In the genomic region with DNA sequence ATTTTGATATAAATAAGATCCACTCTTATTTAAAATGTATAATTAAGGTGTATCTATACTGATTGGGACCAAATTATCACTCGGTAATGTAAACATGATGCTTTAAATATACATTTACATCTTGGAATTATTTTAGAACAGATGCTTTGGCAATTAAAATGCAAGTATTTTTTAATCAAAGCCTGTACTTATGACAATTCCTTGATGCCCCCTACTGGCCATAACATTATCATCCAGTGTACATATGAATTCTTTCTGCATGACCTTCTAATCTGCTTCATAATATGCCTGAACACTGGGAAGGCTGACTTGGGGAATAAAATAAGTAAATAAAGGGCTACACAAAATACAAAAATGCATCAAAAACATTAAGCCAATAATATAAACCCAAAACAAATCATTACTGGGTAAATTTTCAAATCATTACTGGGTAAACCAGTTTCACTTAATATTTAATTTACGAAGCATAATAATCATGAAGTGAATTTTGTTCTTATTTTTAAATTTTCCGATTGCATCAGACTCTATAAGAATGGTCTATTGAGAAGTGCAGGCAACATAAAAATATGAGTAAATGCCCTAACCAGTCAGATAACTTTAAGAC, we compare ENCODE assay signal across 8 cellular contexts.
DNase-seq lines count a peak whose midpoint lies in the region; ATAC-seq and TF ChIP-seq lines count a peak whose summit lies in the region.

No MANE protein-coding gene starts in this region.

- H3K4me2 ChIP-seq in Karpas-422 (ENCODE audit: low read depth, low read length, poor library complexity, severe bottlenecking) (no peak overlapping the region), SU-DHL-6 (ENCODE audit: low read depth, low read length, poor library complexity, severe bottlenecking) (no peak overlapping the region)

- no peak overlapping the region for H2AFZ ChIP-seq in Karpas-422 (ENCODE audit: low read length)
- H2AFZ ChIP-seq in SU-DHL-6 (ENCODE audit: low read depth, low read length, severe bottlenecking), result no peak overlapping the region

- in situ Hi-C loops in transverse colon (cut with MboI; ENCODE audit: low pct_ligation_motif_present in 1 of 4, low pct_unique_long_range_greater_than_20kb in 1 of 4, low sequenced_read_pairs in 3 of 4), result no loop called here

- TF ChIP-seq CTCF in SU-DHL-6 (IDR thresholded peaks at IDR 0.05; ENCODE audit: insufficient read depth, low read length, poor library complexity, severe bottlenecking) (peak; percentile 74), transverse colon (IDR thresholded peaks at IDR 0.05) (peak in 4 of 5 experiments; percentile 19 to 45 (median 36))

- intact Hi-C loops in transverse colon (cut with DNase I; ENCODE audit: low total_unique reads), result no loop called here

- H3K27me3 Mint-ChIP-seq in natural killer cell treated with Interleukin-12 subunit alpha and Interleukin-12 subunit beta and Interleukin-15 and Interleukin-18, amount 100 ng/mL, for 72 hours, result peaks cover 0 to 22% of the 10 kb centered on the region in 2 donors

- H3K4me1 ChIP-seq in Karpas-422 (ENCODE audit: low read length), result no peaks in the 10 kb centered on the region
- H3K4me1 ChIP-seq in transverse colon, result no peaks in the 10 kb centered on the region
- no peaks in the 10 kb centered on the region for H3K4me1 ChIP-seq in effector memory CD4-positive, alpha-beta T cell (ENCODE audit: control insufficient read depth, insufficient read depth, low read length, poor library complexity, severe bottlenecking)

- H3K9me3 ChIP-seq in Karpas-422 (ENCODE audit: low read length), result no peaks in the 10 kb centered on the region
- no peaks in the 10 kb centered on the region for H3K9me3 ChIP-seq in SU-DHL-6 (ENCODE audit: insufficient read depth, low read length)
- H3K9me3 ChIP-seq in transverse colon, result no peaks in the 10 kb centered on the region
- no peaks in the 10 kb centered on the region for H3K9me3 ChIP-seq in effector memory CD4-positive, alpha-beta T cell (ENCODE audit: control insufficient read depth, low read length)

- no peaks in the 10 kb centered on the region for H3F3A ChIP-seq in SU-DHL-6 (ENCODE audit: insufficient read depth)

- H3K27ac ChIP-seq in Karpas-422 (ENCODE audit: low read length), result no peak overlapping the region
- H3K27ac ChIP-seq in SU-DHL-6 (ENCODE audit: low read depth, low read length), result no peak overlapping the region
- H3K27ac ChIP-seq in transverse colon, result no peak overlapping the region
- H3K27ac ChIP-seq in effector memory CD4-positive, alpha-beta T cell (ENCODE audit: insufficient read depth, low read length, poor library complexity, severe bottlenecking), result no peak overlapping the region

- H3K4me1 Mint-ChIP-seq in natural killer cell treated with Interleukin-12 subunit alpha and Interleukin-12 subunit beta and Interleukin-15 and Interleukin-18, amount 100 ng/mL, for 72 hours (ENCODE audit: low read depth in 2 of 2), result no peaks in the 10 kb centered on the region

- H3K79me2 ChIP-seq in Karpas-422 (ENCODE audit: low read length), result no peaks in the 10 kb centered on the region
- no peaks in the 10 kb centered on the region for H3K79me2 ChIP-seq in SU-DHL-6 (ENCODE audit: insufficient read depth, low read length)

- no peaks in the 10 kb centered on the region for H3K36me3 Mint-ChIP-seq in natural killer cell treated with Interleukin-12 subunit alpha and Interleukin-12 subunit beta and Interleukin-15 and Interleukin-18, amount 100 ng/mL, for 72 hours

- no peak overlapping the region for H3K27ac Mint-ChIP-seq in natural killer cell treated with Interleukin-12 subunit alpha and Interleukin-12 subunit beta and Interleukin-15 and Interleukin-18, amount 100 ng/mL, for 72 hours

- no peak overlapping the region for H3K4me3 Mint-ChIP-seq in natural killer cell treated with Interleukin-12 subunit alpha and Interleukin-12 subunit beta and Interleukin-15 and Interleukin-18, amount 100 ng/mL, for 72 hours

- peak; percentile 62 for DNase-seq in GM03348 (ENCODE audit: low spot score)
- DNase-seq in Karpas-422, result peak; percentile 79
- DNase-seq in glomerular endothelial cell (ENCODE audit: extremely low read depth, low read depth, low spot score), result peak; percentile 23
- DNase-seq in transverse colon, result no peak
- DNase-seq in natural killer cell treated with Interleukin-12 subunit alpha and Interleukin-12 subunit beta and Interleukin-15 and Interleukin-18, amount 100 ng/mL, for 72 hours (ENCODE audit: low spot score), result no peak
- DNase-seq in retina, result no peak
- DNase-seq in effector memory CD4-positive, alpha-beta T cell, result no peak

- no peak for TF ChIP-seq POLR2A in transverse colon (IDR thresholded peaks at IDR 0.05)

- H3K9me2 ChIP-seq in Karpas-422 (replicated peaks; ENCODE audit: insufficient read depth, low read length) (no peaks in the 10 kb centered on the region), SU-DHL-6 (replicated peaks; ENCODE audit: insufficient read depth, low read length) (no peaks in the 10 kb centered on the region)

- no peak overlapping the region for H3K9ac ChIP-seq in Karpas-422 (ENCODE audit: low read length)
- no peak overlapping the region for H3K9ac ChIP-seq in SU-DHL-6 (ENCODE audit: low read length)

- TF ChIP-seq EP300 in transverse colon (IDR thresholded peaks at IDR 0.05; ENCODE audit: low read depth), result no peak

- no peaks in the 10 kb centered on the region for H4K20me1 ChIP-seq in Karpas-422 (ENCODE audit: insufficient read depth, low read depth, low read length)
- no peaks in the 10 kb centered on the region for H4K20me1 ChIP-seq in SU-DHL-6 (ENCODE audit: low read depth, low read length)

- no peak for ATAC-seq in natural killer cell treated with Interleukin-12 subunit alpha and Interleukin-12 subunit beta and Interleukin-15 and Interleukin-18, amount 100 ng/mL, for 72 hours

- WGBS in transverse colon (ENCODE audit: low coverage in 1 of 2), 2 donors, result 73 to 77% methylated on average over 3 of the region's 3 CpGs

- H3K27me3 ChIP-seq in Karpas-422 (ENCODE audit: low read length) (no peaks in the 10 kb centered on the region), SU-DHL-6 (ENCODE audit: low read length) (no peaks in the 10 kb centered on the region), transverse colon (no peaks in the 10 kb centered on the region)
- no peaks in the 10 kb centered on the region for H3K27me3 ChIP-seq in effector memory CD4-positive, alpha-beta T cell (replicated peaks; ENCODE audit: control insufficient read depth, insufficient read depth, low read length, poor library complexity, severe bottlenecking)

- H3K36me3 ChIP-seq in Karpas-422 (ENCODE audit: insufficient read depth, low read length) (no peaks in the 10 kb centered on the region), SU-DHL-6 (ENCODE audit: low read length) (no peaks in the 10 kb centered on the region), transverse colon (no peaks in the 10 kb centered on the region)
- no peaks in the 10 kb centered on the region for H3K36me3 ChIP-seq in effector memory CD4-positive, alpha-beta T cell (ENCODE audit: control insufficient read depth, insufficient read depth, low read length)

- H3K4me3 ChIP-seq in Karpas-422 (ENCODE audit: low read length) (no peak overlapping the region), SU-DHL-6 (ENCODE audit: insufficient read depth, low read length, poor library complexity, severe bottlenecking) (no peak overlapping the region), transverse colon (no peak overlapping the region)
- H3K4me3 ChIP-seq in effector memory CD4-positive, alpha-beta T cell (ENCODE audit: insufficient read depth, low read depth, low read length, poor library complexity, severe bottlenecking), result no peak overlapping the region

- H3K9me3 Mint-ChIP-seq in natural killer cell treated with Interleukin-12 subunit alpha and Interleukin-12 subunit beta and Interleukin-15 and Interleukin-18, amount 100 ng/mL, for 72 hours, result no peaks in the 10 kb centered on the region

Comparison
In these comparisons a context has a peak if more than half of its experiments do, and no peak if none do; other contexts are left out.
1. DNase-seq: peak in GM03348 (single experiment), Karpas-422 (single experiment) and glomerular endothelial cell (single experiment); none in transverse colon (single experiment), natural killer cell treated with Interleukin-12 subunit alpha and Interleukin-12 subunit beta and Interleukin-15 and Interleukin-18, amount 100 ng/mL, for 72 hours (single experiment), retina (single experiment) and effector memory CD4-positive, alpha-beta T cell (0 of 3).